ENCODE assay signal across 16 cellular contexts in the genomic region with DNA sequence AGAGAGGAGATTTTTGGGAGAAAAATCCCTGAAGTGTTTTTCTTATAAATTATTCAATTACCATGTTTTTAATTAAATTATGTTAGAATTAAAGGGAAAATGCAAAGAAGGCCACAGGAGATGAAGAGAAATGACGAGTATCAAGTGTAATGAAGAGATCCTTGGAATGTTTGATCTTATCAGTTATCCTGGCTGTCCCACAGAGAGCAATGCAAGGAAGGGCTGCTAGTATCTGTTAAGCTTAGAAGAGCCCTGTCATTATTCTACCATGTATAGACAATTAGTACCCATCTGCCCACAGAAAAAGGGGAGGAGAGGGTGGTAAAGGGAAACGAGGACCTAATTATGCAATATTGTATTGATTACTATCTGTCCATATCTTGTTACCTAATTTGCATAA.
DNase-seq lines count a peak whose midpoint lies in the region; ATAC-seq and TF ChIP-seq lines count a peak whose summit lies in the region.
"Had no signal": no experiment of that assay in that cellular context is flagged by ENCODE, and none has a peak within 500 bp of the region (broad histone marks: within the 10 kb centered on the region; RNA-seq: fewer than 3 reads in every experiment).

No MANE protein-coding gene starts in this region.

- DNase-seq in SK-N-SH (no peak), activated B cell treated with CpG ODN at 0.5 μM for 24 hours (no peak), mesendoderm (peak; percentile 87), hypothalamus (lab: John Stamatoyannopoulos, UW) (no peak)
- no peak for DNase-seq in stimulated activated CD4-positive, alpha-beta T cell treated with anti-CD3 and anti-CD28 coated beads, Interleukin-15, amount 100 ng/mL, for 24 hours
- DNase-seq: 8988T; Calu3; CD8-positive, alpha-beta T cell; DMS79 treated with DMSO at 0.1 percent for 48 hours; GOT3; H7; HFFc6 had no signal

- CTCF ChIA-PET in SK-N-SH (lab: Yijun Ruan, JAX), result interaction anchor here (0.9 kb wide), 1 partner anchor 10 kb away, joined by 3 read pairs; no protein-coding TSS in a partner anchor
- CTCF ChIA-PET in activated B cell treated with CpG ODN at 0.5 μM for 24 hours (lab: Charles Lee), result no interaction called here

- H3K9me3 ChIP-seq in SK-N-SH, result no peaks in the 10 kb centered on the region

- no peak overlapping the region for H2BK120ac ChIP-seq in mesendoderm (ENCODE audit: low read depth, low read length)

- H3K27ac ChIP-seq in SK-N-SH (ENCODE audit: low read depth in 2 of 2, low read length in 1 of 2) (no peak overlapping the region), mesendoderm (ENCODE audit: low read depth, low read length) (no peak overlapping the region)
- H3K27ac ChIP-seq: BLaER1 treated with 17β-estradiol and CSF1 and Interleukin-3, amounts not matched to agents 10 nM and 100 nM had no signal

- no peak overlapping the region for H4K8ac ChIP-seq in mesendoderm (ENCODE audit: low read depth, low read length)

- no peak overlapping the region for H3K4me3 Mint-ChIP-seq in activated B cell treated with CpG ODN at 0.5 μM for 24 hours
- H3K4me3 Mint-ChIP-seq: CD8-positive, alpha-beta T cell; HFFc6 had no signal

- no peaks in the 10 kb centered on the region; a peak in 1 of 4 replicates for H3K4me1 ChIP-seq in SK-N-SH (ENCODE audit: control insufficient read depth in 1 of 2, insufficient read depth in 2 of 2, low read depth in 1 of 2, low read length in 1 of 2)
- H3K4me1 ChIP-seq in mesendoderm (ENCODE audit: control insufficient read depth, low read depth, low read length), result no peaks in the 10 kb centered on the region
- H3K4me1 ChIP-seq: BLaER1 treated with 17β-estradiol and CSF1 and Interleukin-3, amounts not matched to agents 10 nM and 100 nM had no signal

- H3F3A ChIP-seq in SK-N-SH (replicated peaks; ENCODE audit: insufficient read depth), result no peaks in the 10 kb centered on the region

- no peak for TF ChIP-seq RAD21 in SK-N-SH (IDR thresholded peaks at IDR 0.05; ENCODE audit: low read length)

- no peaks in the 10 kb centered on the region for H3K79me2 ChIP-seq in SK-N-SH (ENCODE audit: insufficient read depth)
- no peaks in the 10 kb centered on the region for H3K79me2 ChIP-seq in mesendoderm (ENCODE audit: control insufficient read depth, insufficient read depth, low read length)

- no peak for TF ChIP-seq EP300 in SK-N-SH (IDR thresholded peaks at IDR 0.05; ENCODE audit: borderline replicate concordance in 1 of 2, low read depth in 1 of 2, low read length in 1 of 2)

- no peak for TF ChIP-seq CTCF in SK-N-SH (IDR thresholded peaks at IDR 0.05)
- TF ChIP-seq CTCF in activated B cell treated with CpG ODN at 0.5 μM for 24 hours (IDR thresholded peaks at IDR 0.05), result no peak

- peaks cover 8% of the 10 kb centered on the region for H3K4me1 Mint-ChIP-seq in activated B cell treated with CpG ODN at 0.5 μM for 24 hours

- no peak overlapping the region for H2BK5ac ChIP-seq in mesendoderm (ENCODE audit: low read length)

- peaks cover 73% of the 10 kb centered on the region for H3K36me3 Mint-ChIP-seq in activated B cell treated with CpG ODN at 0.5 μM for 24 hours (ENCODE audit: low read depth)
- H3K36me3 Mint-ChIP-seq: CD8-positive, alpha-beta T cell had no signal

- POLR2A ChIA-PET in SK-N-SH (lab: Yijun Ruan, JAX), result no interaction called here
- POLR2A ChIA-PET in activated B cell treated with CpG ODN at 0.5 μM for 24 hours (lab: Charles Lee), result interaction anchor here (0.6 to 0.7 kb wide), 2 partner anchors 106 to 240 kb away, joined by 3 to 4 read pairs; no protein-coding TSS in a partner anchor

- H3K4me3 ChIP-seq in SK-N-SH (ENCODE audit: low read depth in 2 of 2, low read length in 1 of 2), result no peak overlapping the region
- H3K4me3 ChIP-seq in mesendoderm (ENCODE audit: low read length), result no peak overlapping the region
- H3K4me3 ChIP-seq: BLaER1 treated with 17β-estradiol and CSF1 and Interleukin-3, amounts not matched to agents 10 nM and 100 nM had no signal

- H3K27me3 ChIP-seq in SK-N-SH (ENCODE audit: insufficient read depth), result no peaks in the 10 kb centered on the region
- no peaks in the 10 kb centered on the region for H3K27me3 ChIP-seq in mesendoderm (ENCODE audit: insufficient read depth, low read length, poor library complexity)
- H3K27me3 ChIP-seq: BLaER1 treated with 17β-estradiol and CSF1 and Interleukin-3, amounts not matched to agents 10 nM and 100 nM had no signal

- H3K36me3 ChIP-seq in SK-N-SH (replicated peaks in 1 of 2; ENCODE audit: control insufficient read depth in 1 of 2, insufficient read depth in 2 of 2, low read length in 1 of 2) (no peaks in the 10 kb centered on the region), mesendoderm (ENCODE audit: control insufficient read depth, insufficient read depth, low read length) (no peaks in the 10 kb centered on the region)
- H3K36me3 ChIP-seq: BLaER1 treated with 17β-estradiol and CSF1 and Interleukin-3, amounts not matched to agents 10 nM and 100 nM had no signal

- H4K20me1 ChIP-seq in SK-N-SH (ENCODE audit: insufficient read depth), result no peaks in the 10 kb centered on the region
- H4K20me1 ChIP-seq: BLaER1 treated with 17β-estradiol and CSF1 and Interleukin-3, amounts not matched to agents 10 nM and 100 nM had no signal

- H3K56ac ChIP-seq in mesendoderm (ENCODE audit: low read length), result no peak overlapping the region

- ATAC-seq in SK-N-SH treated with all-trans-retinoic acid at 6 μM for 48 hours (peak; percentile 46; the same call in 1 of the 3 replicates), activated B cell treated with CpG ODN at 0.5 μM for 24 hours (ENCODE audit: low read depth) (no peak), HG03565 (IDR thresholded peaks at IDR 0.05; ENCODE audit: unreplicated experiment) (no peak)
- ATAC-seq: CD8-positive, alpha-beta T cell; HCT116 had no signal

- H3K9ac ChIP-seq in SK-N-SH, result no peak overlapping the region
- no peak overlapping the region for H3K9ac ChIP-seq in mesendoderm (ENCODE audit: low read length)
- H3K9ac ChIP-seq: BLaER1 treated with 17β-estradiol and CSF1 and Interleukin-3, amounts not matched to agents 10 nM and 100 nM had no signal

- WGBS in SK-N-SH (ENCODE audit: low lambda C conversion rate), result 31% methylated on average over 2 of the region's 2 CpGs
- no CpG with 5 or more reads among the region's 2 CpGs for WGBS in mesendoderm (ENCODE audit: extremely low coverage, insufficient coverage, low lambda C conversion rate)

- H3K4ac ChIP-seq in mesendoderm (ENCODE audit: low read depth, low read length), result no peak overlapping the region

- no peak overlapping the region for H3K23ac ChIP-seq in mesendoderm (ENCODE audit: low read length)

- no peaks in the 10 kb centered on the region for H3K79me1 ChIP-seq in mesendoderm (ENCODE audit: low read length)

- intact Hi-C loops in activated B cell treated with CpG ODN at 0.5 μM for 24 hours (cut with micrococcal nuclease), result no loop called here

- H2AFZ ChIP-seq in SK-N-SH (ENCODE audit: low read depth), result no peak overlapping the region

- H3K27me3 Mint-ChIP-seq in activated B cell treated with CpG ODN at 0.5 μM for 24 hours, result no peaks in the 10 kb centered on the region

- no peaks in the 10 kb centered on the region for H3K9me2 ChIP-seq in SK-N-SH

- H4K5ac ChIP-seq in mesendoderm (ENCODE audit: low read length), result no peak overlapping the region

- no peak overlapping the region for H3K18ac ChIP-seq in mesendoderm (ENCODE audit: low read length)

- H3K9me3 Mint-ChIP-seq in activated B cell treated with CpG ODN at 0.5 μM for 24 hours, result no peaks in the 10 kb centered on the region
- H3K9me3 Mint-ChIP-seq: CD8-positive, alpha-beta T cell; HFFc6 had no signal

- H2BK15ac ChIP-seq in mesendoderm (replicated peaks; ENCODE audit: low read depth), result no peak overlapping the region

- no peak overlapping the region for H2AK5ac ChIP-seq in mesendoderm (ENCODE audit: low read length)

- peak overlapping the region; percentile 35 for H3K27ac Mint-ChIP-seq in activated B cell treated with CpG ODN at 0.5 μM for 24 hours
- H3K27ac Mint-ChIP-seq: CD8-positive, alpha-beta T cell; HFFc6 had no signal

- no peak overlapping the region for H3K4me2 ChIP-seq in SK-N-SH
- no peak overlapping the region for H3K4me2 ChIP-seq in mesendoderm (ENCODE audit: low read length)
- H3K4me2 ChIP-seq: BLaER1 treated with 17β-estradiol and CSF1 and Interleukin-3, amounts not matched to agents 10 nM and 100 nM had no signal

TF ChIP-seq in SK-N-SH treated with all-trans-retinoic acid at 6 μM for 48 hours, 23 proteins besides CTCF, POLR2A, EP300 and RAD21:
- TF ChIP-seq, protein P1, sequence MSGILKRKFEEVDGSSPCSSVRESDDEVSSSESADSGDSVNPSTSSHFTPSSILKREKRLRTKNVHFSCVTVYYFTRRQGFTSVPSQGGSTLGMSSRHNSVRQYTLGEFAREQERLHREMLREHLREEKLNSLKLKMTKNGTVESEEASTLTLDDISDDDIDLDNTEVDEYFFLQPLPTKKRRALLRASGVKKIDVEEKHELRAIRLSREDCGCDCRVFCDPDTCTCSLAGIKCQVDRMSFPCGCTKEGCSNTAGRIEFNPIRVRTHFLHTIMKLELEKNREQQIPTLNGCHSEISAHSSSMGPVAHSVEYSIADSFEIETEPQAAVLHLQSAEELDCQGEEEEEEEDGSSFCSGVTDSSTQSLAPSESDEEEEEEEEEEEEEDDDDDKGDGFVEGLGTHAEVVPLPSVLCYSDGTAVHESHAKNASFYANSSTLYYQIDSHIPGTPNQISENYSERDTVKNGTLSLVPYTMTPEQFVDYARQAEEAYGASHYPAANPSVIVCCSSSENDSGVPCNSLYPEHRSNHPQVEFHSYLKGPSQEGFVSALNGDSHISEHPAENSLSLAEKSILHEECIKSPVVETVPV (CRISPR knock-in tag; IDR thresholded peaks at IDR 0.05), result no peak
- TF ChIP-seq ISL1 (CRISPR knock-in tag; IDR thresholded peaks at IDR 0.05), result peak; percentile 30; the same call in 1 of the 2 replicates

TF ChIP-seq in SK-N-SH, 30 proteins besides CTCF, POLR2A, EP300 and RAD21 (continues in another document):
- no peak for TF ChIP-seq MXI1 (IDR thresholded peaks at IDR 0.05; ENCODE audit: low read depth, low read length)
- TF ChIP-seq, protein P2, sequence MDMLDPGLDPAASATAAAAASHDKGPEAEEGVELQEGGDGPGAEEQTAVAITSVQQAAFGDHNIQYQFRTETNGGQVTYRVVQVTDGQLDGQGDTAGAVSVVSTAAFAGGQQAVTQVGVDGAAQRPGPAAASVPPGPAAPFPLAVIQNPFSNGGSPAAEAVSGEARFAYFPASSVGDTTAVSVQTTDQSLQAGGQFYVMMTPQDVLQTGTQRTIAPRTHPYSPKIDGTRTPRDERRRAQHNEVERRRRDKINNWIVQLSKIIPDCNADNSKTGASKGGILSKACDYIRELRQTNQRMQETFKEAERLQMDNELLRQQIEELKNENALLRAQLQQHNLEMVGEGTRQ (IDR thresholded peaks at IDR 0.05; ENCODE audit: borderline replicate concordance, low read depth, low read length), result no peak
- no peak for TF ChIP-seq GATA2 (CRISPR knock-in tag; IDR thresholded peaks at IDR 0.05)
- no peak for TF ChIP-seq NFIC (IDR thresholded peaks at IDR 0.05; ENCODE audit: borderline replicate concordance)
- TF ChIP-seq POLR2AphosphoS5 (IDR thresholded peaks at IDR 0.05; ENCODE audit: low read depth, low read length), result no peak
- TF ChIP-seq YY1 (IDR thresholded peaks at IDR 0.05; ENCODE audit: low read depth), result no peak
- TF ChIP-seq, protein P3, sequence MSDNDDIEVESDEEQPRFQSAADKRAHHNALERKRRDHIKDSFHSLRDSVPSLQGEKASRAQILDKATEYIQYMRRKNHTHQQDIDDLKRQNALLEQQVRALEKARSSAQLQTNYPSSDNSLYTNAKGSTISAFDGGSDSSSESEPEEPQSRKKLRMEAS (IDR thresholded peaks at IDR 0.05; ENCODE audit: low read depth), result no peak
